In the genomic region with DNA sequence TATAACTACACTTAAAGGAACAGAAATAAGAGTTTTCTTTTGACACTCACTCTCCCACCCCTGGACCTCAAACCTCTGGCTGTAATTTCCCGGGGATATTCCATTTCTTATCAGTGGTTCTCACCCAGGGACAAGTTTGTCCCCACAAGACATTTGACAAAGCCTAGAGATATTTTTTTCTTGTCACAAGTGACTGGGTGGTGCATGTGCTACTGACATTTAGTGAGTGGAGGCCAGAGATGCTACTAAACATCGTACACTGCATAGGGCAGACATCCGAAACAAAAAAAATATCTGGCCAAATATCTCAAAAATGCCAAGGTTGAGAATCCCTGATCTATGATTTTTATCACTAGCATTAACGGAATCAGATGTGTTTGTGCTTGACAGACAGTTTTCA, we compare ENCODE assay signal across 4 cellular contexts.
"Had no signal": no experiment of that assay in that cellular context is flagged by ENCODE, and none has a peak within 500 bp of the region (broad histone marks: within the 10 kb centered on the region; RNA-seq: fewer than 3 reads in every experiment).

No MANE protein-coding gene starts in this region.

- H3K4me1 Mint-ChIP-seq: GM23338, H9 had no signal

- ATAC-seq: GM23338 had no signal

- DNase-seq: H9, HCEC 1CT, IMR-90 had no signal

- H3K4me3 Mint-ChIP-seq: GM23338, H9 had no signal

- H3K9me3 Mint-ChIP-seq: GM23338, H9 had no signal

- H3K4me3 ChIP-seq: GM23338 had no signal

- H3K27ac Mint-ChIP-seq: GM23338, H9 had no signal
